29 cellular contexts compared by ENCODE assay signal in genomic region chr4:153722036-153722435, GRCh38. TPM values are rescaled to one million over a fixed set of nuclear protein-coding genes. Genes with fewer than 3 reads are reported as not detected.
"Had no signal": no experiment of that assay in that cellular context is flagged by ENCODE, and none has a peak within 500 bp of the region (broad histone marks: within the 10 kb centered on the region; RNA-seq: fewer than 3 reads in every experiment).

No MANE protein-coding gene starts in this region.

- H3K4me1 ChIP-seq: colonic mucosa, SJCRH30 had no signal

- H3K27me3 ChIP-seq: cardiac muscle cell, colonic mucosa, SJCRH30 had no signal

- H3K4me2 ChIP-seq: SK-N-SH had no signal

- H3K4me3 ChIP-seq: cardiac muscle cell, colonic mucosa, K562, SJCRH30 had no signal

- H3K9me3 ChIP-seq: colonic mucosa, SJCRH30 had no signal

- H3K27ac ChIP-seq: cardiac muscle cell, colonic mucosa, RWPE1, SJCRH30 had no signal

- H3K9ac ChIP-seq: SK-N-SH had no signal

- H3K36me3 ChIP-seq: cardiac muscle cell, colonic mucosa, SJCRH30 had no signal

- DNase-seq: activated B cell treated with CpG ODN at 0.5 μM for 24 hours; activated CD4-positive, alpha-beta memory T cell treated with anti-CD3 and anti-CD28 coated beads for 36 hours; activated CD4-positive, alpha-beta T cell treated with anti-CD3 and anti-CD28 coated beads for 1 hour; activated CD4-positive, alpha-beta T cell treated with anti-CD3 and anti-CD28 coated beads, Interleukin-2, amount 10 ng/mL, durations not matched to agents 7 days and 5 days; activated CD8-positive, alpha-beta memory T cell treated with anti-CD3 and anti-CD28 coated beads for 24 hours; activated effector memory CD4-positive, alpha-beta T cell treated with anti-CD3 and anti-CD28 coated beads, Interleukin-2, amount 50 U/mL, for 16 hours; activated naive CD4-positive, alpha-beta T cell treated with Interleukin-2 at 50 U/mL for 16 hours; activated naive CD8-positive, alpha-beta T cell treated with anti-CD3 and anti-CD28 coated beads, Interleukin-2, amount 50 U/mL, for 24 hours; activated T-cell treated with anti-CD3 and anti-CD28 coated beads, Interleukin-2, amount 50 U/mL, for 4 hours; amygdala; colonic mucosa; Kasumi-1; NCI-H1092; NCI-H1417; NCI-H1930; NCI-H2171; NCI-H2227 treated with DMSO at 0.1 percent for 48 hours; NCI-H446 treated with DMSO at 0.1 percent for 48 hours; NCI-H526 treated with DMSO at 0.1 percent for 48 hours; NCI-H82; Right ventricle myocardium superior; SJCRH30; SK-N-SH; SW 1271 had no signal

- ATAC-seq: activated naive CD4-positive, alpha-beta T cell treated with anti-CD3 and anti-CD28 coated beads, Interleukin-2, amount 50 U/mL, for 72 hours; activated naive CD8-positive, alpha-beta T cell treated with anti-CD3 and anti-CD28 coated beads, Interleukin-2, amount 50 U/mL, for 24 hours; activated T-cell treated with anti-CD3 and anti-CD28 coated beads, Interleukin-2, amount 50 U/mL, for 4 hours; K562; Panc1 had no signal

RNA-seq across cellular contexts. Expression of gene RNF175, which starts 37.8 kb away (rescaled TPM):
- total RNA-seq: activated B cell treated with CpG ODN at 0.5 μM for 24 hours; activated CD4-positive, alpha-beta memory T cell treated with anti-CD3 and anti-CD28 coated beads for 36 hours; activated CD4-positive, alpha-beta T cell treated with anti-CD3 and anti-CD28 coated beads, Interleukin-2, amount 10 ng/mL, durations not matched to agents 7 days and 5 days; K562; SJCRH30 had no signal
- polyA plus RNA-seq: K562 had no signal

RNA-seq across cellular contexts. Expression of gene TLR2, which starts 38.0 kb away (rescaled TPM):
- total RNA-seq: SJCRH30 had no signal
- polyA plus RNA-seq: K562 had no signal
